26 cellular contexts compared by ENCODE assay signal in the genomic region with DNA sequence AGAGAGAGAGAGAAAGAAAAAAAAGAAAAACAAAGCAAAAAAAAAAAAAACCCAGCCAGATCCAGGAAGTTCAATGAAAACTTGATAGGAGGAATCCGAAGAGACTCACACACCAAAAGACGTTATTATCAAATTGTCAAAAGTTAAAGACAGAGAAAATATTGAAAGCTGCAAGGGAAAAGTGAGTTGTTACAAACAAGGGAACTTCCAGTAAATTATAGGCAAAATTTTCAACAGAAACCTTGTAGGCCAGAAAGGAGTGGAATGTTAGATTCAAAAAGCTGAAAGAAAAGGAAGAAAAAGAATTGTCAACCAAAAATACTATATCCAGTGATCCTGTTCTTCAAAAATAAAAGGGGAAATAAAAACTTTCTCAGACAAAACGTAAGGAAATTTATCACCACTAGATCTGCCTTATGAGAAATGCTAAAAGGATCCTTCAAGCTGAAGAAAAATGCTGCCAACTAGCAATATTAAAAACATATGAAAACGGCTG.
"Had no signal": no experiment of that assay in that cellular context is flagged by ENCODE, and none has a peak within 500 bp of the region (broad histone marks: within the 10 kb centered on the region; RNA-seq: fewer than 3 reads in every experiment).

No MANE protein-coding gene starts in this region.

- H3K27me3 ChIP-seq: colonic mucosa, esophagus squamous epithelium, gastrocnemius medialis, heart right ventricle, left lung had no signal

- H3K36me3 ChIP-seq: colonic mucosa, lower lobe of right lung had no signal

- H3K4me1 ChIP-seq: colonic mucosa, gastrocnemius medialis, left lung, lower lobe of right lung had no signal

- DNase-seq: colonic mucosa; cortex of kidney; effector CD8-positive, alpha-beta T cell; effector memory CD8-positive, alpha-beta T cell; endodermal cell; erythroblast; esophagus squamous epithelium; foreskin fibroblast; foreskin melanocyte; gastrocnemius medialis; glutamatergic neuron; head of caudate nucleus; heart right ventricle; hippocampal formation; left cardiac atrium; left lung; left ventricle myocardium superior; lower lobe of right lung; mesenchymal stem cell; mucosa of descending colon; naive B cell had no signal

- ATAC-seq: effector memory CD8-positive, alpha-beta T cell; esophagus mucosa; gastrocnemius medialis; heart right ventricle; left cardiac atrium; left lung; left ventricle myocardium superior; lower lobe of right lung; mucosa of descending colon had no signal

- H3K4me3 ChIP-seq: colonic mucosa, esophagus squamous epithelium, gastrocnemius medialis, heart right ventricle, left lung, lower lobe of right lung, mucosa of descending colon had no signal

- H3K27ac ChIP-seq: colonic mucosa, epithelial cell of prostate, esophagus squamous epithelium, gastrocnemius medialis, heart right ventricle, left lung, lower lobe of right lung had no signal

- FAIRE-seq: endometrium, islet of Langerhans, keratinocyte had no signal

- H3K9me3 ChIP-seq: colonic mucosa had no signal
